1 cellular context compared by ENCODE assay signal in genomic region chr10:23350706-23351105, GRCh38. TPM values are rescaled to one million over a fixed set of nuclear protein-coding genes. Genes with fewer than 3 reads are reported as not detected.
"Had no signal": no experiment of that assay in that cellular context is flagged by ENCODE, and none has a peak within 500 bp of the region (broad histone marks: within the 10 kb centered on the region; RNA-seq: fewer than 3 reads in every experiment).

No MANE protein-coding gene starts in this region.

RNA-seq across cellular contexts. Expression of gene C10orf67, which starts 6.1 kb away (rescaled TPM):
- polyA plus RNA-seq: GM12878 had no signal
